Comparison of ENCODE assay signal across 18 cellular contexts in the genomic region with DNA sequence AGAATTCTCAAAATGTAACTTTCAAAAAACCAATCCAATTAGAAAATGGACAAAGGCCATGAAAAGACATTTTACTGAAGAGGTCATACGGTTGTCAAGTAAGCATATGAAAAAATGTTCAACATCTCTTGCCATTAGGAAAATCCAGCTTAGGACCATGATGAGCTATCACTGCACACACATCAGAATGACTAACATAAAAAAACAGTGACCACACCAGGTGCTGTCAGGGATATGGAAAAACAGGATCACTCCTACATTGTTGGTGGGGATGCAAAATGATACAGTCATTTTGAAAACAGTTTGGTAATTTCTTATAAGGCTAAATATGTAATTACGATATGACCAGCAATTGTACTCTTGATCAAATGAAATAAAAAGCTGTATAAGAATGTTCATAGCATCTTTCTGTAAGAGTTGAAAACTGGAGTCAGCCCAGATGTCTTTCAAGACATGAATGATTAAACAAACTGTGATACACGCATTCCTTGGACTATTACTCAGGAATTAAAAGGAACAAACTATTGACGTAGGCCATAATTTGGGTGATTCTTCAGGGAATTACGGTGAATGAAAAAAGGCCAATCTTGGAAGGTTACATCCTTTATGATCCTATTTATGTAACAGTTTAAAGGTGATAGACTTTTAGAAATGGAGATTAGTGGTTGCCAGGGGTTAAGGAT. TPM values are rescaled to one million over a fixed set of nuclear protein-coding genes. Genes with fewer than 3 reads are reported as not detected.
DNase-seq lines count a peak whose midpoint lies in the region; ATAC-seq and TF ChIP-seq lines count a peak whose summit lies in the region.
"Had no signal": no experiment of that assay in that cellular context is flagged by ENCODE, and none has a peak within 500 bp of the region (broad histone marks: within the 10 kb centered on the region; RNA-seq: fewer than 3 reads in every experiment).

No MANE protein-coding gene starts in this region.

- no peak overlapping the region for H3K4me3 Mint-ChIP-seq in activated CD4-positive, alpha-beta T cell treated with anti-CD3 and anti-CD28 coated beads, Interleukin-2, amount 10 ng/mL, durations not matched to agents 24 days and 14 days
- no peak overlapping the region for H3K4me3 Mint-ChIP-seq in activated CD4-positive, alpha-beta T cell treated with anti-CD3 and anti-CD28 coated beads for 36 hours

- H3K4me1 ChIP-seq in Panc1 (ENCODE audit: control insufficient read depth, insufficient read depth, low read length) (no peaks in the 10 kb centered on the region), tibial artery (no peaks in the 10 kb centered on the region)
- H3K4me1 ChIP-seq: A549 had no signal

- no peak overlapping the region for H3K27ac Mint-ChIP-seq in activated CD4-positive, alpha-beta T cell treated with anti-CD3 and anti-CD28 coated beads, Interleukin-2, amount 10 ng/mL, durations not matched to agents 24 days and 14 days
- no peak overlapping the region for H3K27ac Mint-ChIP-seq in activated CD4-positive, alpha-beta T cell treated with anti-CD3 and anti-CD28 coated beads for 36 hours

- H3K4me3 ChIP-seq in Panc1 (ENCODE audit: low read depth in 2 of 2, low read length in 2 of 2), result no peak overlapping the region
- no peak overlapping the region for H3K4me3 ChIP-seq in epithelial cell of esophagus (ENCODE audit: low read length)
- no peak overlapping the region for H3K4me3 ChIP-seq in skeletal muscle cell (ENCODE audit: low read depth, low read length)
- H3K4me3 ChIP-seq in tibial artery, result no peak overlapping the region
- H3K4me3 ChIP-seq: A549, hepatocyte had no signal

- H3K9me3 ChIP-seq in Panc1 (ENCODE audit: control insufficient read depth, insufficient read depth, low read depth, low read length) (peaks cover 9% of the 10 kb centered on the region; the same call in 1 of the 2 replicates), tibial artery (no peaks in the 10 kb centered on the region)

- H3K4me1 Mint-ChIP-seq in activated CD4-positive, alpha-beta T cell treated with anti-CD3 and anti-CD28 coated beads, Interleukin-2, amount 10 ng/mL, durations not matched to agents 24 days and 14 days, result peaks cover 41% of the 10 kb centered on the region
- peaks cover 30% of the 10 kb centered on the region for H3K4me1 Mint-ChIP-seq in activated CD4-positive, alpha-beta T cell treated with anti-CD3 and anti-CD28 coated beads for 36 hours

- DNase-seq in activated CD4-positive, alpha-beta T cell treated with anti-CD3 and anti-CD28 coated beads, Interleukin-2, amount 10 ng/mL, durations not matched to agents 24 days and 14 days, result peak; percentile 45
- DNase-seq in activated CD4-positive, alpha-beta T cell treated with anti-CD3 and anti-CD28 coated beads for 36 hours, result no peak
- DNase-seq in Panc1 (ENCODE audit: low read depth, low spot score) (peak; percentile 22), epithelial cell of esophagus (ENCODE audit: low read depth) (peak; percentile 87), skeletal muscle cell (ENCODE audit: low read depth) (peak; percentile 27), HK-2 (ENCODE audit: unreplicated experiment) (no peak), tibial artery (no peak)
- DNase-seq: activated CD4-positive, CD25-positive, alpha-beta regulatory T cell; activated CD8-positive, alpha-beta memory T cell treated with anti-CD3 and anti-CD28 coated beads, Interleukin-2, amount 50 U/mL, for 48 hours; activated naive CD4-positive, alpha-beta T cell treated with Interleukin-2 at 50 U/mL for 16 hours; CD8-positive, alpha-beta memory T cell; left colon; NCI-H1930; NCI-H524 treated with DMSO at 0.1 percent for 48 hours; SW 1271 had no signal

- intact Hi-C loops in activated CD4-positive, alpha-beta T cell treated with anti-CD3 and anti-CD28 coated beads, Interleukin-2, amount 10 ng/mL, durations not matched to agents 24 days and 14 days (cut with micrococcal nuclease), result loop anchor here (5.0 to 10.0 kb wide), 3 partner anchors 112 to 405 kb away; no protein-coding TSS in a partner anchor
- intact Hi-C loops in activated CD4-positive, alpha-beta T cell treated with anti-CD3 and anti-CD28 coated beads for 36 hours (cut with DNase I, micrococcal nuclease), result loop anchor here (5.0 kb wide), 4 partner anchors 52 to 322 kb away; no protein-coding TSS in a partner anchor
- intact Hi-C loops in Panc1 (cut with micrococcal nuclease; ENCODE audit: unreplicated experiment) (no loop called here), tibial artery (cut with DNase I; ENCODE audit: low total_unique reads) (no loop called here)

- CTCF ChIA-PET in activated CD4-positive, alpha-beta T cell treated with anti-CD3 and anti-CD28 coated beads for 36 hours (lab: Charles Lee), result interaction anchor here (0.8 kb wide), 1 partner anchor 26 kb away, joined by 3 read pairs; no protein-coding TSS in a partner anchor
- CTCF ChIA-PET in Panc1 (lab: Charles Lee), result no interaction called here

- H3K36me3 ChIP-seq in Panc1 (ENCODE audit: control insufficient read depth, insufficient read depth, low read length) (no peaks in the 10 kb centered on the region), tibial artery (no peaks in the 10 kb centered on the region)

- no TSS peak for BruUV-seq in Panc1 (replicated peaks; lab: Mats Ljungman, UMichigan)

- TF ChIP-seq CTCF in Panc1 (IDR thresholded peaks at IDR 0.05), result no peak
- no peak for TF ChIP-seq CTCF in epithelial cell of esophagus (IDR thresholded peaks at IDR 0.05; ENCODE audit: insufficient read depth, low read depth, low read length, missing control alignments)
- no peak for TF ChIP-seq CTCF in tibial artery (IDR thresholded peaks at IDR 0.05)

- POLR2A ChIA-PET in activated CD4-positive, alpha-beta T cell treated with anti-CD3 and anti-CD28 coated beads for 36 hours (lab: Charles Lee), result no interaction called here
- POLR2A ChIA-PET in Panc1 (lab: Charles Lee), result no interaction called here

- H3K36me3 Mint-ChIP-seq in activated CD4-positive, alpha-beta T cell treated with anti-CD3 and anti-CD28 coated beads, Interleukin-2, amount 10 ng/mL, durations not matched to agents 24 days and 14 days (ENCODE audit: low read depth), result peaks cover 14% of the 10 kb centered on the region
- H3K36me3 Mint-ChIP-seq in activated CD4-positive, alpha-beta T cell treated with anti-CD3 and anti-CD28 coated beads for 36 hours (ENCODE audit: low read depth), result peaks cover 4% of the 10 kb centered on the region

- no peak for ATAC-seq in activated CD4-positive, alpha-beta T cell treated with anti-CD3 and anti-CD28 coated beads for 36 hours
- ATAC-seq in Panc1, result no peak
- ATAC-seq in GM21529 (IDR thresholded peaks at IDR 0.05; ENCODE audit: unreplicated experiment), result no peak
- ATAC-seq: left colon had no signal

- peaks cover 50% of the 10 kb centered on the region for H3K27me3 Mint-ChIP-seq in activated CD4-positive, alpha-beta T cell treated with anti-CD3 and anti-CD28 coated beads, Interleukin-2, amount 10 ng/mL, durations not matched to agents 24 days and 14 days
- peaks cover 41% of the 10 kb centered on the region for H3K27me3 Mint-ChIP-seq in activated CD4-positive, alpha-beta T cell treated with anti-CD3 and anti-CD28 coated beads for 36 hours
- H3K27me3 Mint-ChIP-seq: CD8-positive, alpha-beta memory T cell had no signal

- in situ Hi-C loops in Panc1 (cut with HindIII; ENCODE audit: low pct_unique_long_range_greater_than_20kb, low sequenced_read_pairs), result no loop called here

- no peak overlapping the region for H3K27ac ChIP-seq in Panc1 (ENCODE audit: low read length)
- H3K27ac ChIP-seq in tibial artery, result no peak overlapping the region
- H3K27ac ChIP-seq: A549, hepatocyte had no signal

- peaks cover 26% of the 10 kb centered on the region for H3K9me3 Mint-ChIP-seq in activated CD4-positive, alpha-beta T cell treated with anti-CD3 and anti-CD28 coated beads, Interleukin-2, amount 10 ng/mL, durations not matched to agents 24 days and 14 days
- H3K9me3 Mint-ChIP-seq in activated CD4-positive, alpha-beta T cell treated with anti-CD3 and anti-CD28 coated beads for 36 hours (ENCODE audit: low read depth), result peaks cover 5% of the 10 kb centered on the region

- H3K27me3 ChIP-seq in Panc1 (ENCODE audit: control insufficient read depth, insufficient read depth, low read length) (no peaks in the 10 kb centered on the region), tibial artery (no peaks in the 10 kb centered on the region)
- H3K27me3 ChIP-seq: hepatocyte had no signal

RNA-seq across cellular contexts. Expression of a gene that starts 26.9 kb away (rescaled TPM):
- 1.6 and 1.7 TPM in 2 replicates for total RNA-seq in activated CD4-positive, alpha-beta T cell treated with anti-CD3 and anti-CD28 coated beads, Interleukin-2, amount 10 ng/mL, durations not matched to agents 24 days and 14 days
- 1 to 10 TPM; 1.1 to 1.6 TPM for total RNA-seq in activated CD4-positive, alpha-beta T cell treated with anti-CD3 and anti-CD28 coated beads for 36 hours
- total RNA-seq in Panc1 (2021; ENCODE audit: unreplicated experiment), result 4.4 TPM
- 2.7 TPM for polyA plus RNA-seq in Panc1 (2012; ENCODE audit: insufficient read length)

Comparison
In these comparisons a context has a peak if more than half of its experiments do, and no peak if none do; other contexts are left out.
1. DNase-seq: peak in activated CD4-positive, alpha-beta T cell treated with anti-CD3 and anti-CD28 coated beads, Interleukin-2, amount 10 ng/mL, durations not matched to agents 24 days and 14 days (single experiment), Panc1 (single experiment), epithelial cell of esophagus (single experiment) and skeletal muscle cell (single experiment); none in activated CD4-positive, alpha-beta T cell treated with anti-CD3 and anti-CD28 coated beads for 36 hours (single experiment), HK-2 (single experiment) and tibial artery (0 of 2).
2. intact Hi-C loops: an anchor here in activated CD4-positive, alpha-beta T cell treated with anti-CD3 and anti-CD28 coated beads, Interleukin-2, amount 10 ng/mL, durations not matched to agents 24 days and 14 days (5.0 to 10.0 kb wide) and activated CD4-positive, alpha-beta T cell treated with anti-CD3 and anti-CD28 coated beads for 36 hours (5.0 kb wide); none called in Panc1 and tibial artery.